33 cellular contexts compared by ENCODE assay signal in the genomic region with DNA sequence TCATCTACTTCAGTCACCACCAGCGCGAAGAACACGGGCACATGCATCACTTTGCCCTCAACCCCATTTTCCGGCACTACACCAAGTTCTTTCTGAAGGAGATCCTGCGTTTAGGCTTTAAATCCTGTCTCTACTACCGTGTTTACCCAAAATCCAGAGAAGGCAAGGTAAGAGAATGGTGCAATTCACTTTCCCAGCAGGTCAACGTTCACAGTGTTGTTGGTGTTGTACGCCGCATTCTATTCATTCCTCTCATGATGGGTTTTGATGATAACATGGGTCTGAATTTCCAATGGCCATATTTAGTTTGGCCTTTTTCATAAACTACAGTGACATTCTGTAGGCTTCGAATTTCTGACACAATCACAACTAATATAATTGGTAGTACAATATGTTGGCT.
"Had no signal": no experiment of that assay in that cellular context is flagged by ENCODE, and none has a peak within 500 bp of the region (broad histone marks: within the 10 kb centered on the region; RNA-seq: fewer than 3 reads in every experiment).

No MANE protein-coding gene starts in this region.

- FAIRE-seq: astrocyte, bronchial epithelial cell had no signal

- ATAC-seq: activated naive CD4-positive, alpha-beta T cell treated with anti-CD3 and anti-CD28 coated beads, Interleukin-2, amount 50 U/mL, for 72 hours; activated naive CD8-positive, alpha-beta T cell treated with anti-CD3 and anti-CD28 coated beads, Interleukin-2, amount 50 U/mL, for 24 hours; activated T-cell treated with anti-CD3 and anti-CD28 coated beads, Interleukin-2, amount 50 U/mL, for 4 hours; activated T-cell treated with anti-CD3 and anti-CD28 coated beads, Interleukin-2, amount 50 U/mL, for 72 hours; activated T-helper 17 cell treated with anti-CD3 and anti-CD28 coated beads, Interleukin-2, amount 50 U/mL, for 72 hours; body of pancreas had no signal

- H3K27me3 ChIP-seq: ascending aorta, body of pancreas, breast epithelium had no signal

- DNase-seq: activated effector memory CD4-positive, alpha-beta T cell treated with anti-CD3 and anti-CD28 coated beads, Interleukin-2, amount 50 U/mL, for 16 hours; activated effector memory CD4-positive, alpha-beta T cell treated with Interleukin-2 at 50 U/mL for 16 hours; activated gamma-delta T cell; activated gamma-delta T cell treated with Interleukin-2 at 50 U/mL for 16 hours; activated naive CD4-positive, alpha-beta T cell; activated naive CD4-positive, alpha-beta T cell treated with anti-CD3 and anti-CD28 coated beads for 36 hours; activated naive CD4-positive, alpha-beta T cell treated with anti-CD3 and anti-CD28 coated beads, Interleukin-2, amount 10 ng/mL, durations not matched to agents 7 days and 5 days; activated naive CD4-positive, alpha-beta T cell treated with anti-CD3 and anti-CD28 coated beads, Interleukin-2, amount 50 U/mL, for 16 hours; activated naive CD4-positive, alpha-beta T cell treated with Interleukin-2 at 50 U/mL for 16 hours; activated naive CD8-positive, alpha-beta T cell treated with anti-CD3 and anti-CD28 coated beads for 36 hours; activated naive CD8-positive, alpha-beta T cell treated with anti-CD3 and anti-CD28 coated beads, Interleukin-2, amount 10 ng/mL, durations not matched to agents 7 days and 5 days; activated naive CD8-positive, alpha-beta T cell treated with anti-CD3 and anti-CD28 coated beads, Interleukin-2, amount 50 U/mL, for 24 hours; activated T-cell treated with anti-CD3 and anti-CD28 coated beads, Interleukin-2, amount 50 U/mL, for 1 hour; activated T-cell treated with anti-CD3 and anti-CD28 coated beads, Interleukin-2, amount 50 U/mL, for 24 hours; activated T-cell treated with anti-CD3 and anti-CD28 coated beads, Interleukin-2, amount 50 U/mL, for 4 hours; activated T-cell treated with anti-CD3 and anti-CD28 coated beads, Interleukin-2, amount 50 U/mL, for 48 hours; activated T-cell treated with anti-CD3 and anti-CD28 coated beads, Interleukin-2, amount 50 U/mL, for 72 hours; adrenal gland; amniotic stem cell; amygdala; anterior cingulate cortex; aorta; body of pancreas; brain microvascular endothelial cell; caudate nucleus; central memory CD4-positive, alpha-beta T cell; cerebellar nuclear complex had no signal

- H3K4me1 ChIP-seq: ascending aorta, body of pancreas, breast epithelium had no signal

- H3K4me3 ChIP-seq: adrenal gland, ascending aorta, body of pancreas, breast epithelium had no signal

- H3K27ac ChIP-seq: adrenal gland, ascending aorta, body of pancreas, brain microvascular endothelial cell, breast epithelium had no signal

- H3K9me3 ChIP-seq: adrenal gland, ascending aorta, body of pancreas, breast epithelium had no signal

- H3K36me3 ChIP-seq: adrenal gland, ascending aorta, brain microvascular endothelial cell, breast epithelium had no signal
